Comparison of ENCODE assay signal across 9 cellular contexts in the genomic region with DNA sequence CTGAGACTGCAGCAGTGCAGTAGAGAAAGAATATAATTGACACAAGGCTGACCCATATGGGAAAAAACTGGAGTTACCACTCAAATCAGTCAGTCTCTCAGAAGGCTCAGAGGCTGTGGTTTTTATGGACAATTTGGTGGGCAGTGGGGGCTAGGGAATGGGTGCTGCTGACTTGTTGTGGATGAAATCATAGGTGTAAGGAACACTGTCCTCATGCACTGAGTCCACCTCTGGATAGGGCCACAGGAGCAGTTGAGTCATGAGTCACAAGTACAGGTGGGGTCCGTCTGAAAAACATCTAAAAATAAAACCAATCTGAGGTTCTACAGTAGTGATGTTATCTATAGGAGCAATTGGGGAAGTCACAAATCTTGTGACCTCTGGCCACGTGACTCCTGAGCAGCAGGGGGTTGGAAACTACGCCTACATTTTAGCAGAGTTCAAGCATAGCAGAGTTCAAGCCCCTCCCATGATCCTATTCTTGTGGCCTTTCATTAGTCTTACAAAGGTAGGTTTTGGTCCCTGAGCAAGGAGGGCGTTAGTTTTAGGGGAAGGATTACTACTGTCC. TPM values are rescaled to one million over a fixed set of nuclear protein-coding genes. Genes with fewer than 3 reads are reported as not detected.
A peak's percentile ranks its signal among the peaks of the same experiment; 100 is the strongest.
DNase-seq lines count a peak whose midpoint lies in the region; ATAC-seq, FAIRE-seq and TF ChIP-seq lines count a peak whose summit lies in the region.
"Had no signal": no experiment of that assay in that cellular context is flagged by ENCODE, and none has a peak within 500 bp of the region (broad histone marks: within the 10 kb centered on the region; RNA-seq: fewer than 3 reads in every experiment).

No MANE protein-coding gene starts in this region.

- H3K4me3 ChIP-seq in SJCRH30 (no peak overlapping the region), right atrium auricular region (no peak overlapping the region)
- H3K4me3 ChIP-seq: adrenal gland had no signal

- peak; percentile 90 for FAIRE-seq in GM12891 (lab: Jason Lieb, UNC)

- H3K4me3 Mint-ChIP-seq in dendritic cell treated with granulocyte-macrophage colony-stimulating factor and Interleukin-4, amounts not matched to agents 40 ng/mL and 50 ng/mL, for 4 days: no peak overlapping the region

- no peaks in the 10 kb centered on the region for H3K36me3 Mint-ChIP-seq in dendritic cell treated with granulocyte-macrophage colony-stimulating factor and Interleukin-4, amounts not matched to agents 40 ng/mL and 50 ng/mL, for 4 days (ENCODE audit: low read depth)

- H3K9me3 Mint-ChIP-seq in dendritic cell treated with granulocyte-macrophage colony-stimulating factor and Interleukin-4, amounts not matched to agents 40 ng/mL and 50 ng/mL, for 4 days: no peaks in the 10 kb centered on the region

- H3K27ac ChIP-seq in SJCRH30 (no peak overlapping the region), right atrium auricular region (no peak overlapping the region)
- H3K27ac ChIP-seq: adrenal gland had no signal

- H3K27ac Mint-ChIP-seq in dendritic cell treated with granulocyte-macrophage colony-stimulating factor and Interleukin-4, amounts not matched to agents 40 ng/mL and 50 ng/mL, for 4 days: peak overlapping the region; percentile 40

- ATAC-seq in GM21528 (IDR thresholded peaks at IDR 0.05; ENCODE audit: low FRiP score, unreplicated experiment) (peak; percentile 76), HG03575 (IDR thresholded peaks at IDR 0.05; ENCODE audit: extremely low read depth, insufficient number of reproducible peaks, low FRiP score, unreplicated experiment) (peak; percentile 46)

- H3K4me1 ChIP-seq in SJCRH30 (no peaks in the 10 kb centered on the region), right atrium auricular region (no peaks in the 10 kb centered on the region)

- no peak for TF ChIP-seq CTCF in right atrium auricular region (IDR thresholded peaks at IDR 0.05)

- DNase-seq in GM12891 (ENCODE audit: insufficient read length, low spot score) (no peak), amniotic stem cell (lab: John Stamatoyannopoulos, UW) (no peak), DMS79 (lab: John Stamatoyannopoulos, UW) (no peak), SJCRH30 (no peak), right atrium auricular region (ENCODE audit: low spot score) (no peak)

- H3K27me3 Mint-ChIP-seq in dendritic cell treated with granulocyte-macrophage colony-stimulating factor and Interleukin-4, amounts not matched to agents 40 ng/mL and 50 ng/mL, for 4 days: peaks cover 5% of the 10 kb centered on the region

- no peaks in the 10 kb centered on the region for H3K9me3 ChIP-seq in SJCRH30 (replicated peaks)
- H3K9me3 ChIP-seq in right atrium auricular region: no peaks in the 10 kb centered on the region
- H3K9me3 ChIP-seq: adrenal gland had no signal

- no peak; the same call in 1 of the 2 replicates for TF ChIP-seq POLR2A in GM12891 (IDR thresholded peaks at IDR 0.05; ENCODE audit: low read depth, low read length)

- intact Hi-C loops in dendritic cell treated with granulocyte-macrophage colony-stimulating factor and Interleukin-4, amounts not matched to agents 40 ng/mL and 50 ng/mL, for 4 days (cut with micrococcal nuclease): no loop called here

- H3K36me3 ChIP-seq in SJCRH30 (no peaks in the 10 kb centered on the region), right atrium auricular region (no peaks in the 10 kb centered on the region)
- H3K36me3 ChIP-seq: adrenal gland had no signal

- H3K4me1 Mint-ChIP-seq in dendritic cell treated with granulocyte-macrophage colony-stimulating factor and Interleukin-4, amounts not matched to agents 40 ng/mL and 50 ng/mL, for 4 days (ENCODE audit: low read depth): peaks cover 14% of the 10 kb centered on the region

- H3K27me3 ChIP-seq in SJCRH30 (no peaks in the 10 kb centered on the region), right atrium auricular region (no peaks in the 10 kb centered on the region)
- H3K27me3 ChIP-seq: adrenal gland had no signal

TF ChIP-seq in GM12891, 5 proteins besides CTCF, POLR2A, EP300 and RAD21:
- no peak for TF ChIP-seq TAF1 (IDR thresholded peaks at IDR 0.05; ENCODE audit: low read depth, low read length)
- no peak for TF ChIP-seq POLR2AphosphoS5 (IDR thresholded peaks at IDR 0.05; ENCODE audit: low read depth, low read length)
- peak; percentile 84 for TF ChIP-seq SPI1 (IDR thresholded peaks at IDR 0.05; ENCODE audit: low read depth, low read length)

RNA-seq across cellular contexts. Expression of a gene that starts 18.1 kb away (rescaled TPM):
- polyA plus RNA-seq in GM12891 (2012; ENCODE audit: low read depth, missing spikeins): 7.4 TPM
- total RNA-seq in SJCRH30 (2014; rRNA removed; shearing (Covaris generic)): 18.9 and 22.5 TPM in 2 replicates
- total RNA-seq in right atrium auricular region: 1 to 10 TPM; 9.1 to 9.3 TPM
